ENCODE assay signal across 1 cellular context in the genomic region with DNA sequence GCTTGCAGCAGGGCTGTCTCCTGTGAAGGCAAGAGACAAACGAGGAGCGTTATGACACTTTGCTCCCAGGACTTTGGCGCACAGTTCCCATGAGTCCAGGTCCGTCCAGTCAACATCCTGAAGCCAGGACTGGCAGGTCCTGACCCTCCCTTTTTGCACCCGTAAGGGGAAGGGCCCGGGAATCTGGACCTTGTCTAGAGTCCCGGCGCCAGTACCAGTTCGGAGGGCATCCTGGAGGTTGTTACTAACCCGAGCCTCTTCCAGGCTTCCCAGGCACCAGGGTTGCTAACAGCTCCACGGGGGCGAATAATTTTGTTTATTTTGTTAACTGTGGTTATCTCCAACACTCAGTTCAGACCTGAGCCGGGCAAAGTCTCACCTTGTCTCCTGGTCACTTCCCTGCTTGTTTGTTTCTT.
TF ChIP-seq lines count a peak whose summit lies in the region.

No MANE protein-coding gene starts in this region.

TF ChIP-seq in IMR-90, 13 proteins besides CTCF, POLR2A, EP300 and RAD21 (continued from another document):
- TF ChIP-seq CHD1 (IDR thresholded peaks at IDR 0.05; ENCODE audit: low read depth, low read length) (no peak), MAFK (IDR thresholded peaks at IDR 0.05; ENCODE audit: low read depth, low read length) (no peak)
